In genomic region chr15:77993374-77993911, GRCh38 we compare ENCODE assay signal across 8 cellular contexts.
DNase-seq lines count a peak whose midpoint lies in the region; ATAC-seq, FAIRE-seq and TF ChIP-seq lines count a peak whose summit lies in the region.
"Had no signal": no experiment of that assay in that cellular context is flagged by ENCODE, and none has a peak within 500 bp of the region (broad histone marks: within the 10 kb centered on the region; RNA-seq: fewer than 3 reads in every experiment).

No MANE protein-coding gene starts in this region.

- H3K36me3 ChIP-seq in lower lobe of right lung: peaks cover 27% of the 10 kb centered on the region
- H3K36me3 ChIP-seq in thyroid gland: peaks cover 0 to 6% of the 10 kb centered on the region in 2 donors

- ATAC-seq in HG02852 (IDR thresholded peaks at IDR 0.05; ENCODE audit: unreplicated experiment): peak; percentile 6
- ATAC-seq in lower lobe of right lung: no peak

- H3K9me3 ChIP-seq in lower lobe of right lung (no peaks in the 10 kb centered on the region), thyroid gland (no peaks in the 10 kb centered on the region)

- 86 to 94% methylated on average over 10 to 15 of the region's 15 CpGs for WGBS in thyroid gland, 2 donors

- no peak overlapping the region for H3K4me3 ChIP-seq in lower lobe of right lung
- no peak overlapping the region for H3K4me3 ChIP-seq in thyroid gland (replicated peaks in 1 of 3)

- H3K4me1 ChIP-seq in lower lobe of right lung: peaks cover 35% of the 10 kb centered on the region
- peaks cover 0 to 40% of the 10 kb centered on the region in 2 donors for H3K4me1 ChIP-seq in thyroid gland

- TF ChIP-seq CTCF in lower lobe of right lung (IDR thresholded peaks at IDR 0.05) (no peak), thyroid gland (IDR thresholded peaks at IDR 0.05) (no peak)

- DNase-seq in lower lobe of right lung: peak; percentile 37
- peak in 1 of 2 donors; percentile 1 for DNase-seq in thyroid gland
- DNase-seq in GM19240 (ENCODE audit: insufficient read length, low spot score): no peak
- DNase-seq in medulla oblongata (ENCODE audit: extremely low spot score): no peak
- no peak for DNase-seq in GM12891 (ENCODE audit: insufficient read length, low spot score)

- H3K27ac ChIP-seq in angular gyrus (ENCODE audit: low read depth, low read length): peak overlapping the region; percentile 76
- peak overlapping the region; percentile 68 for H3K27ac ChIP-seq in lower lobe of right lung
- H3K27ac ChIP-seq in thyroid gland: peak overlapping the region in 2 of 3 donors; percentile 41 to 80

- TF ChIP-seq POLR2A in thyroid gland (IDR thresholded peaks at IDR 0.05) (no peak), GM12891 (IDR thresholded peaks at IDR 0.05; ENCODE audit: low read depth, low read length) (no peak)

- no peaks in the 10 kb centered on the region for H3K27me3 ChIP-seq in lower lobe of right lung (ENCODE audit: low read depth)
- H3K27me3 ChIP-seq in thyroid gland: no peaks in the 10 kb centered on the region

- intact Hi-C loops in lower lobe of right lung (cut with DNase I): no loop called here
- intact Hi-C loops in thyroid gland (cut with DNase I): no loop called here

- no peak for FAIRE-seq in GM12891 (lab: Jason Lieb, UNC)
- FAIRE-seq: kidney had no signal

TF ChIP-seq in GM12891, 5 proteins besides CTCF, POLR2A, EP300 and RAD21:
- TF ChIP-seq PAX5 (IDR thresholded peaks at IDR 0.05; ENCODE audit: insufficient read depth, low read length, severe bottlenecking): no peak
- TF ChIP-seq TAF1 (IDR thresholded peaks at IDR 0.05; ENCODE audit: low read depth, low read length): no peak
- no peak for TF ChIP-seq POU2F2 (IDR thresholded peaks at IDR 0.05; ENCODE audit: low read depth, low read length)
- no peak for TF ChIP-seq POLR2AphosphoS5 (IDR thresholded peaks at IDR 0.05; ENCODE audit: low read depth, low read length)
- no peak for TF ChIP-seq SPI1 (IDR thresholded peaks at IDR 0.05; ENCODE audit: low read depth, low read length)
